ENCODE assay signal across 24 cellular contexts in the genomic region with DNA sequence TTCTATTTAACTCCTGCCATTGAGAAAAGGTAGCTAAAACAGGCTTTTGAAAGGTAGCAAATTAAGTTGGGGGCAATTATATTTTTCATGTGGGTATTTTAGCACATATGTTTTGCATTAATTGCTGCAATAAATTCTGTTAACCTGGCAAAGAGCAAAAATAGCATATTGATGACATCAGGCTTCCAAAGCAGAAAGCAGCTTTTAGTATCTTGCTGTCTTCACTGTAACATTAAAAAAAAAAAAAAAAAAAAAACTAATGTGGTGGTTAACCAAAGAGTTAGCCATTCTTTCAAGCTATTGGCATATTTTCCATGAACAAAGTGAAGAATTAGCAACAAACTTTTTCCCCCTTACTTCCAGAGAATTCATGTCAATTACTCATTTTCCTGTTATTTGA. TPM values are rescaled to one million over a fixed set of nuclear protein-coding genes. Genes with fewer than 3 reads are reported as not detected.
A peak's percentile ranks its signal among the peaks of the same experiment; 100 is the strongest.
DNase-seq lines count a peak whose midpoint lies in the region; ATAC-seq and TF ChIP-seq lines count a peak whose summit lies in the region.
"Had no signal": no experiment of that assay in that cellular context is flagged by ENCODE, and none has a peak within 500 bp of the region (broad histone marks: within the 10 kb centered on the region; RNA-seq: fewer than 3 reads in every experiment).

No MANE protein-coding gene starts in this region.

- no peak overlapping the region for H3K27ac Mint-ChIP-seq in progenitor cell of endocrine pancreas
- H3K27ac Mint-ChIP-seq: CD8-positive, alpha-beta memory T cell had no signal

- no peaks in the 10 kb centered on the region for H3K36me3 Mint-ChIP-seq in progenitor cell of endocrine pancreas (ENCODE audit: insufficient read depth)
- no peaks in the 10 kb centered on the region for H3K36me3 Mint-ChIP-seq in activated T-cell treated with anti-CD3 and anti-CD28 coated beads, Interleukin-2, amount 50 U/mL, for 4 hours (ENCODE audit: insufficient read depth)
- H3K36me3 Mint-ChIP-seq: CD8-positive, alpha-beta memory T cell had no signal

- H3K9me3 ChIP-seq in GM23248 (ENCODE audit: low read depth) = no peaks in the 10 kb centered on the region
- H3K9me3 ChIP-seq: A549, MG63 had no signal

- no peaks in the 10 kb centered on the region for H3K9me3 Mint-ChIP-seq in progenitor cell of endocrine pancreas (ENCODE audit: low read depth)
- H3K9me3 Mint-ChIP-seq in activated T-cell treated with anti-CD3 and anti-CD28 coated beads, Interleukin-2, amount 50 U/mL, for 4 hours = no peaks in the 10 kb centered on the region

- in situ Hi-C loops in GM23248 (cut with MboI) (no loop called here), astrocyte of the cerebellum (cut with HindIII; ENCODE audit: low sequenced_read_pairs) (loop anchor here (25.0 kb wide), 1 partner anchor 904 kb away; no protein-coding TSS in a partner anchor)

- H3K4me2 ChIP-seq in GM23248 (ENCODE audit: unreplicated experiment) = no peak overlapping the region
- H3K4me2 ChIP-seq: A549 had no signal

- peak; percentile 49 for DNase-seq in AG10803 (ENCODE audit: low read depth)
- peak; percentile 12 for DNase-seq in GM23248
- DNase-seq in astrocyte of the cerebellum (ENCODE audit: low read depth) = peak; percentile 69
- DNase-seq in fibroblast of the conjunctiva (ENCODE audit: low read depth) = peak; percentile 4
- DNase-seq in progenitor cell of endocrine pancreas (ENCODE audit: low spot score, unreplicated experiment) = no peak
- DNase-seq in activated T-cell treated with anti-CD3 and anti-CD28 coated beads, Interleukin-2, amount 50 U/mL, for 4 hours = no peak
- DNase-seq in NOMO-1 (lab: John Stamatoyannopoulos, UW; ENCODE audit: unreplicated experiment in 2 of 2) = no peak
- DNase-seq in activated gamma-delta T cell (lab: John Stamatoyannopoulos, UW) = no peak
- DNase-seq: Calu3; CD8-positive, alpha-beta memory T cell; EL; GF-D8; Kasumi-1; MG63; NCI-H1436; NCI-H187 treated with DMSO at 0.1 percent for 48 hours; NCI-H2107; NCI-H446 treated with DMSO at 0.1 percent for 48 hours; NCI-H526 treated with DMSO at 0.1 percent for 48 hours; SHP77 treated with DMSO at 0.1 percent for 48 hours had no signal

- H3K9me2 ChIP-seq in GM23248 (ENCODE audit: insufficient read depth) = no peaks in the 10 kb centered on the region

- H3F3A ChIP-seq in GM23248 (ENCODE audit: insufficient read depth) = no peaks in the 10 kb centered on the region

- H3K9ac ChIP-seq in GM23248 = no peak overlapping the region

- peaks cover 33% of the 10 kb centered on the region for H3K27me3 Mint-ChIP-seq in progenitor cell of endocrine pancreas
- peaks cover 9% of the 10 kb centered on the region for H3K27me3 Mint-ChIP-seq in activated T-cell treated with anti-CD3 and anti-CD28 coated beads, Interleukin-2, amount 50 U/mL, for 4 hours (ENCODE audit: low read depth)
- H3K27me3 Mint-ChIP-seq: CD8-positive, alpha-beta memory T cell had no signal

- no peaks in the 10 kb centered on the region for H4K20me1 ChIP-seq in GM23248 (ENCODE audit: insufficient read depth)

- H3K36me3 ChIP-seq in GM23248 (ENCODE audit: low read depth) = no peaks in the 10 kb centered on the region
- H3K36me3 ChIP-seq: MG63 had no signal

- no peak for ATAC-seq in activated T-cell treated with anti-CD3 and anti-CD28 coated beads, Interleukin-2, amount 50 U/mL, for 4 hours
- ATAC-seq: A549, SK-N-SH treated with all-trans-retinoic acid at 6 μM for 48 hours had no signal

- H2AFZ ChIP-seq in GM23248 = no peak overlapping the region

- H3K4me1 ChIP-seq in GM23248 (ENCODE audit: insufficient read depth) = no peaks in the 10 kb centered on the region
- H3K4me1 ChIP-seq: A549 had no signal

- peaks cover 20% of the 10 kb centered on the region for H3K27me3 ChIP-seq in GM23248 (replicated peaks; ENCODE audit: insufficient read depth)

- no peak overlapping the region for H3K4me3 Mint-ChIP-seq in progenitor cell of endocrine pancreas (ENCODE audit: low read depth)
- no peak overlapping the region for H3K4me3 Mint-ChIP-seq in activated T-cell treated with anti-CD3 and anti-CD28 coated beads, Interleukin-2, amount 50 U/mL, for 4 hours
- H3K4me3 Mint-ChIP-seq: CD8-positive, alpha-beta memory T cell had no signal

- no peak overlapping the region for H3K27ac ChIP-seq in GM23248
- H3K27ac ChIP-seq: A549, C4-2B, RWPE1 had no signal

- no peak overlapping the region for H3K4me3 ChIP-seq in AG10803 (ENCODE audit: low read length)
- H3K4me3 ChIP-seq in GM23248 = no peak overlapping the region
- H3K4me3 ChIP-seq in astrocyte of the cerebellum (ENCODE audit: low read depth, low read length) = no peak overlapping the region
- H3K4me3 ChIP-seq: A549, MG63 had no signal

- H3K4me1 Mint-ChIP-seq in progenitor cell of endocrine pancreas (ENCODE audit: low read depth) = peaks cover 14% of the 10 kb centered on the region
- H3K4me1 Mint-ChIP-seq in activated T-cell treated with anti-CD3 and anti-CD28 coated beads, Interleukin-2, amount 50 U/mL, for 4 hours (ENCODE audit: low read depth) = peaks cover 4% of the 10 kb centered on the region
- H3K4me1 Mint-ChIP-seq: CD8-positive, alpha-beta memory T cell had no signal

- no peaks in the 10 kb centered on the region for H3K79me2 ChIP-seq in GM23248 (ENCODE audit: insufficient read depth)

- TF ChIP-seq CTCF in AG10803 (conservative IDR thresholded peaks at IDR 0.05; ENCODE audit: low read length) = no peak
- TF ChIP-seq CTCF in astrocyte of the cerebellum (IDR thresholded peaks at IDR 0.05; ENCODE audit: low read depth, low read length, missing control alignments) = no peak
- TF ChIP-seq CTCF in progenitor cell of endocrine pancreas (IDR thresholded peaks at IDR 0.05; ENCODE audit: unreplicated experiment) = no peak

RNA-seq across cellular contexts. Expression of gene EPHA3, which starts 9.1 kb away (rescaled TPM):
- total RNA-seq in GM23248 (2014; rRNA removed; shearing (Covaris generic)) = under 0.01 TPM in 1 of 2 replicates, not detected in the other
- 0.05 TPM in 1 of 2 replicates, not detected in the other for polyA plus RNA-seq in GM23248 (2016; fragmentation: Nextera tagmentation; extraction: Ambion mirVana)
- total RNA-seq in progenitor cell of endocrine pancreas = 0.17 and 0.38 TPM in 2 replicates
- not detected for total RNA-seq in activated T-cell treated with anti-CD3 and anti-CD28 coated beads, Interleukin-2, amount 50 U/mL, for 4 hours
- total RNA-seq: CD8-positive, alpha-beta memory T cell had no signal
- polyA plus RNA-seq: A549; CD8-positive, alpha-beta memory T cell had no signal

Comparison
In these comparisons a context has a peak if more than half of its experiments do, and no peak if none do; other contexts are left out.
1. DNase-seq: peak in AG10803 (single experiment), GM23248 (single experiment), astrocyte of the cerebellum (single experiment) and fibroblast of the conjunctiva (single experiment); none in progenitor cell of endocrine pancreas (single experiment), activated T-cell treated with anti-CD3 and anti-CD28 coated beads, Interleukin-2, amount 50 U/mL, for 4 hours (single experiment), NOMO-1 (0 of 2) and activated gamma-delta T cell (single experiment).